ENCODE assay signal across 22 cellular contexts in genomic region chr14:68316078-68316868, GRCh38.
"Had no signal": no experiment of that assay in that cellular context is flagged by ENCODE, and none has a peak within 500 bp of the region (broad histone marks: within the 10 kb centered on the region; RNA-seq: fewer than 3 reads in every experiment).

No MANE protein-coding gene starts in this region.

- H3K4me3 ChIP-seq: neural progenitor cell, psoas muscle, smooth muscle cell had no signal

- H2AFZ ChIP-seq: neural progenitor cell had no signal

- H3K27me3 Mint-ChIP-seq: activated CD4-positive, alpha-beta T cell treated with anti-CD3 and anti-CD28 coated beads for 36 hours; activated naive CD8-positive, alpha-beta T cell treated with anti-CD3 and anti-CD28 coated beads for 36 hours had no signal

- H3K27me3 ChIP-seq: neural progenitor cell had no signal

- H3K9ac ChIP-seq: neural progenitor cell had no signal

- H3K9me3 ChIP-seq: psoas muscle had no signal

- ATAC-seq: activated CD4-positive, alpha-beta T cell treated with anti-CD3 and anti-CD28 coated beads for 36 hours; left colon; psoas muscle had no signal

- H3K9me3 Mint-ChIP-seq: activated naive CD8-positive, alpha-beta T cell treated with anti-CD3 and anti-CD28 coated beads for 36 hours; activated T-helper 1 cell treated with anti-CD3 and anti-CD28 coated beads, Interleukin-12 subunit alpha, Interleukin-12 subunit beta, Interleukin-2, Interleukin-4 antibody, amounts not matched to agents 30 ng/mL and 10 ng/mL and 1 ng/mL, durations not matched to agents 14 hours and 24 hours and 36 hours; neural progenitor cell; T-helper 2 cell treated with Interferon-gamma antibody and Interleukin-4, amounts not matched to agents 5 μg/mL and 100 μg/mL, for 36 hours had no signal

- H3K36me3 ChIP-seq: neural progenitor cell had no signal

- H3K27ac ChIP-seq: epithelial cell of prostate, neural progenitor cell, psoas muscle had no signal

- H3K27ac Mint-ChIP-seq: activated CD4-positive, alpha-beta T cell treated with anti-CD3 and anti-CD28 coated beads for 36 hours; activated naive CD8-positive, alpha-beta T cell treated with anti-CD3 and anti-CD28 coated beads for 36 hours; activated T-helper 1 cell treated with anti-CD3 and anti-CD28 coated beads, Interleukin-12 subunit alpha, Interleukin-12 subunit beta, Interleukin-2, Interleukin-4 antibody, amounts not matched to agents 30 ng/mL and 10 ng/mL and 1 ng/mL, durations not matched to agents 14 hours and 24 hours and 36 hours; neural progenitor cell; T-helper 2 cell treated with Interferon-gamma antibody and Interleukin-4, amounts not matched to agents 5 μg/mL and 100 μg/mL, for 36 hours had no signal

- DNase-seq: activated CD4-positive, alpha-beta T cell treated with anti-CD3 and anti-CD28 coated beads for 36 hours; activated CD4-positive, alpha-beta T cell treated with anti-CD3 and anti-CD28 coated beads, Interleukin-2, amount 50 U/mL, for 48 hours; activated gamma-delta T cell treated with Interleukin-2 at 50 U/mL for 16 hours; activated naive CD8-positive, alpha-beta T cell treated with anti-CD3 and anti-CD28 coated beads for 36 hours; activated T-cell treated with anti-CD3 and anti-CD28 coated beads for 4 hours; amniotic stem cell; foreskin melanocyte; glutamatergic neuron; hypothalamus; islet precursor cell; left colon; mammary epithelial cell; midbrain; psoas muscle; right cardiac atrium; stimulated activated CD4-positive, alpha-beta T cell treated with anti-CD3 and anti-CD28 coated beads, Interleukin-4, amount 100 ng/mL, for 1 hour had no signal

- H3K4me3 Mint-ChIP-seq: activated CD4-positive, alpha-beta T cell treated with anti-CD3 and anti-CD28 coated beads for 36 hours; activated naive CD8-positive, alpha-beta T cell treated with anti-CD3 and anti-CD28 coated beads for 36 hours; activated T-helper 1 cell treated with anti-CD3 and anti-CD28 coated beads, Interleukin-12 subunit alpha, Interleukin-12 subunit beta, Interleukin-2, Interleukin-4 antibody, amounts not matched to agents 30 ng/mL and 10 ng/mL and 1 ng/mL, durations not matched to agents 14 hours and 24 hours and 36 hours; neural progenitor cell; T-helper 2 cell treated with Interferon-gamma antibody and Interleukin-4, amounts not matched to agents 5 μg/mL and 100 μg/mL, for 36 hours had no signal

- FAIRE-seq: TTC549 had no signal

- H3K4me2 ChIP-seq: neural progenitor cell, smooth muscle cell had no signal
